In the genomic region with DNA sequence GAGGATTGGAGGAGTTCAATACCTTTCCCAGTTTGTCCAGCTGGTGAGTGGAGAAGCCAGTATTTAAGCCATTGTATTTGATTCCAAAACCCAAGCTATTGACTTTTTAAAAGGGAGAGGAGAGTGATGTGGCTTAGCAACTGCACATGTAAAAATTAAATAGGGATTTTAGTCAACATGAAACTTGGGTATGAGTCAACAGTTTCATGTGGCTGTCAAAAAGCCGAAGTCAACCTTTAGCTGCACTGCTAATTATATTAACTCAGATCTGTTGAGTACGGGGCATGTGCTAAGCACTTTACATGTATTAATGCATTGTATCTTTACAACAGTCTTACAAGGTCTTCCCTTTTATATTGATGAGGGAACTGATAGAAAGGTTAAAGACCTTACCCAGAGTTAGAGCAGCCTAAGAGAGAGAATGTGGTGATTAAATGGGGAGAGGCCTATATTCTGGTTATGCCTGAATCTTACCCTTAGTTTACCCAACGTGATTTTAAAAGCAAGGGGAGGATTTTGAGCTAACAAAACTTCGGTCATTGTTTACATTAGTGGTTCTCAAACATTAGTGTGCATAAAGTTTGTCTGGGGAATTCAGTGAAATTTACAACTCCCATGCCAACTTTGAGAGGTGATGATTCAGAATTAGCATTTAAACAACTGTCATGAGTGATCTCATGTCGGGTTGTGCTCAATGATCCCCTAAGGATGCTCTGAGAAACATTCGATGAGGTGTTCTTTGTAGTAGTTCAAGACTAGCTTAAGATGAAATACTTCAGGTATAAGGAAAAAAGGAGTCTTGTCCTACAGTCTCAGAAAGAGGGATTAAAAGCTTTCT, we compare ENCODE assay signal across 1 cellular context.
A peak's percentile ranks its signal among the peaks of the same experiment; 100 is the strongest.
TF ChIP-seq lines count a peak whose summit lies in the region.

No MANE protein-coding gene starts in this region.

TF ChIP-seq in GM12878, 131 proteins besides CTCF, POLR2A, EP300 and RAD21 (continued from another document and continues in another):
- TF ChIP-seq CHD1 (IDR thresholded peaks at IDR 0.05; ENCODE audit: low read depth, low read length) = no peak
- no peak for TF ChIP-seq WRNIP1 (IDR thresholded peaks at IDR 0.05; ENCODE audit: borderline replicate concordance, low read depth, low read length)
- TF ChIP-seq BHLHE40 (IDR thresholded peaks at IDR 0.05; ENCODE audit: borderline replicate concordance in 1 of 2, low read depth in 2 of 2, low read length in 1 of 2) = peak; percentile 94 to 96
- TF ChIP-seq SUPT20H (IDR thresholded peaks at IDR 0.05; ENCODE audit: borderline replicate concordance, control insufficient read depth, low read depth, low read length) = no peak
- TF ChIP-seq RBBP5 (conservative IDR thresholded peaks at IDR 0.05) = no peak
- no peak for TF ChIP-seq ATF3 (IDR thresholded peaks at IDR 0.05; ENCODE audit: borderline replicate concordance, extremely low read depth, low read depth, low read length)
- no peak for TF ChIP-seq NBN (IDR thresholded peaks at IDR 0.05)
- TF ChIP-seq, protein P1, sequence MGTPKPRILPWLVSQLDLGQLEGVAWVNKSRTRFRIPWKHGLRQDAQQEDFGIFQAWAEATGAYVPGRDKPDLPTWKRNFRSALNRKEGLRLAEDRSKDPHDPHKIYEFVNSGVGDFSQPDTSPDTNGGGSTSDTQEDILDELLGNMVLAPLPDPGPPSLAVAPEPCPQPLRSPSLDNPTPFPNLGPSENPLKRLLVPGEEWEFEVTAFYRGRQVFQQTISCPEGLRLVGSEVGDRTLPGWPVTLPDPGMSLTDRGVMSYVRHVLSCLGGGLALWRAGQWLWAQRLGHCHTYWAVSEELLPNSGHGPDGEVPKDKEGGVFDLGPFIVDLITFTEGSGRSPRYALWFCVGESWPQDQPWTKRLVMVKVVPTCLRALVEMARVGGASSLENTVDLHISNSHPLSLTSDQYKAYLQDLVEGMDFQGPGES (IDR thresholded peaks at IDR 0.05) = no peak
- TF ChIP-seq IRF4 (IDR thresholded peaks at IDR 0.05; ENCODE audit: low read depth, low read length) = peak; percentile 96
- TF ChIP-seq TAF1 (IDR thresholded peaks at IDR 0.05; ENCODE audit: borderline replicate concordance, low read depth, low read length) = no peak
- TF ChIP-seq E2F4 (IDR thresholded peaks at IDR 0.05; ENCODE audit: low read depth, low read length) = no peak
- no peak; the same call in 1 of the 2 replicates for TF ChIP-seq CREB1 (IDR thresholded peaks at IDR 0.05; ENCODE audit: low read depth)
- TF ChIP-seq ESRRA (IDR thresholded peaks at IDR 0.05; ENCODE audit: low read length) = no peak
- no peak for TF ChIP-seq FOS (IDR thresholded peaks at IDR 0.05; ENCODE audit: borderline replicate concordance, extremely low read depth, insufficient read length)
- no peak for TF ChIP-seq ZBED1 (IDR thresholded peaks at IDR 0.05; ENCODE audit: borderline replicate concordance)
- no peak for TF ChIP-seq ZNF274 (IDR thresholded peaks at IDR 0.05; ENCODE audit: insufficient read depth, insufficient read length)
- no peak for TF ChIP-seq PML (IDR thresholded peaks at IDR 0.05; ENCODE audit: low read length)
- TF ChIP-seq NR2C1 (IDR thresholded peaks at IDR 0.05) = no peak
- TF ChIP-seq NR2F1 (conservative IDR thresholded peaks at IDR 0.05) = peak; percentile 75
- TF ChIP-seq SMC3 (IDR thresholded peaks at IDR 0.05; ENCODE audit: borderline replicate concordance, low read length) = no peak
- no peak for TF ChIP-seq NKRF (conservative IDR thresholded peaks at IDR 0.05)
- peak; percentile 58; the same call in 1 of the 2 replicates for TF ChIP-seq ZNF24 (IDR thresholded peaks at IDR 0.05)
- no peak for TF ChIP-seq ZNF384 (IDR thresholded peaks at IDR 0.05; ENCODE audit: borderline replicate concordance, low read depth, low read length)
- TF ChIP-seq IRF5 (IDR thresholded peaks at IDR 0.05; ENCODE audit: borderline replicate concordance) = no peak
- no peak for TF ChIP-seq NFYA (IDR thresholded peaks at IDR 0.05; ENCODE audit: borderline replicate concordance, low read depth, low read length)
- TF ChIP-seq KDM1A (IDR thresholded peaks at IDR 0.05; ENCODE audit: borderline replicate concordance) = no peak
- TF ChIP-seq MEF2A (IDR thresholded peaks at IDR 0.05; ENCODE audit: insufficient read depth, low read depth, low read length) = peak; percentile 77; the same call in 1 of the 2 replicates
- TF ChIP-seq RB1 (IDR thresholded peaks at IDR 0.05; ENCODE audit: borderline replicate concordance) = no peak
- peak; percentile 96 for TF ChIP-seq BCL11A (IDR thresholded peaks at IDR 0.05; ENCODE audit: low read depth, low read length)
- TF ChIP-seq STAT1 (conservative IDR thresholded peaks at IDR 0.05) = no peak
- TF ChIP-seq YBX1 (IDR thresholded peaks at IDR 0.05) = no peak
- no peak for TF ChIP-seq ELK1 (IDR thresholded peaks at IDR 0.05; ENCODE audit: low read depth, low read length)
- TF ChIP-seq SMAD1 (IDR thresholded peaks at IDR 0.05; ENCODE audit: low read depth, partially characterized antibody) = no peak
- TF ChIP-seq LARP7 (IDR thresholded peaks at IDR 0.05) = no peak
- no peak for TF ChIP-seq YY1 (IDR thresholded peaks at IDR 0.05; ENCODE audit: low read depth, low read length)
- no peak for TF ChIP-seq ZNF622 (IDR thresholded peaks at IDR 0.05)
- TF ChIP-seq E2F8 (IDR thresholded peaks at IDR 0.05; ENCODE audit: low read depth, partially characterized antibody) = no peak
- no peak for TF ChIP-seq CHD4 (IDR thresholded peaks at IDR 0.05)
- TF ChIP-seq ATF7 (IDR thresholded peaks at IDR 0.05; ENCODE audit: low read depth) = peak; percentile 79
- TF ChIP-seq SMARCA5 (IDR thresholded peaks at IDR 0.05) = 0 out of 2 replicates have a peak, but pooled peaks have one; percentile 36
- TF ChIP-seq SMAD5 (IDR thresholded peaks at IDR 0.05; ENCODE audit: low read depth) = no peak
- no peak for TF ChIP-seq ZNF207 (IDR thresholded peaks at IDR 0.05; ENCODE audit: borderline replicate concordance)
- no peak for TF ChIP-seq SREBF1 (IDR thresholded peaks at IDR 0.05; ENCODE audit: low read length)
- no peak for TF ChIP-seq E4F1 (IDR thresholded peaks at IDR 0.05; ENCODE audit: borderline replicate concordance, partially characterized antibody)
- TF ChIP-seq BCL3 (IDR thresholded peaks at IDR 0.05; ENCODE audit: borderline replicate concordance, insufficient read depth, low read depth, low read length, poor library complexity, severe bottlenecking) = no peak
- 0 out of 2 replicates have a peak, but pooled peaks have one; percentile 41 for TF ChIP-seq RFX5 (IDR thresholded peaks at IDR 0.05; ENCODE audit: low read depth, low read length)
- TF ChIP-seq NR2C2 (IDR thresholded peaks at IDR 0.05; ENCODE audit: borderline replicate concordance, control insufficient read depth, insufficient read length, low read depth) = no peak
- no peak for TF ChIP-seq HDAC2 (IDR thresholded peaks at IDR 0.05)
- 0 out of 4 replicates have a peak, but pooled peaks of 1 of the 2 experiments have one; percentile 13 for TF ChIP-seq CEBPB (IDR thresholded peaks at IDR 0.05; ENCODE audit: borderline replicate concordance in 1 of 2, low read depth in 2 of 2, low read length in 2 of 2)
- no peak; the same call in 1 of the 2 replicates for TF ChIP-seq SPI1 (IDR thresholded peaks at IDR 0.05; ENCODE audit: borderline replicate concordance, insufficient read depth, low read depth, low read length)
- peak; percentile 87; the same call in 1 of the 2 replicates for TF ChIP-seq BACH1 (IDR thresholded peaks at IDR 0.05; ENCODE audit: borderline replicate concordance)
- no peak for TF ChIP-seq TCF3 (IDR thresholded peaks at IDR 0.05; ENCODE audit: borderline replicate concordance, insufficient read depth, low read depth, low read length)
- peak; percentile 77; the same call in 1 of the 2 replicates for TF ChIP-seq BMI1 (IDR thresholded peaks at IDR 0.05; ENCODE audit: borderline replicate concordance)
- TF ChIP-seq TARDBP (IDR thresholded peaks at IDR 0.05; ENCODE audit: borderline replicate concordance) = no peak
